9 cellular contexts compared by ENCODE assay signal in genomic region chr16:11871193-11871592, GRCh38. TPM values are rescaled to one million over a fixed set of nuclear protein-coding genes. Genes with fewer than 3 reads are reported as not detected.
DNase-seq lines count a peak whose midpoint lies in the region; ATAC-seq and TF ChIP-seq lines count a peak whose summit lies in the region.
"Had no signal": no experiment of that assay in that cellular context is flagged by ENCODE, and none has a peak within 500 bp of the region (broad histone marks: within the 10 kb centered on the region; RNA-seq: fewer than 3 reads in every experiment).

No MANE protein-coding gene starts in this region.

- no peak overlapping the region for H3K4me3 Mint-ChIP-seq in endodermal cell
- no peak overlapping the region for H3K4me3 Mint-ChIP-seq in naive thymus-derived CD8-positive, alpha-beta T cell
- H3K4me3 Mint-ChIP-seq: activated CD4-positive, alpha-beta T cell treated with anti-CD3 and anti-CD28 coated beads, Interleukin-2, amount 10 ng/mL, durations not matched to agents 24 days and 14 days had no signal

- H3K27ac ChIP-seq in endodermal cell (ENCODE audit: low read depth, low read length): no peak overlapping the region
- no peak overlapping the region for H3K27ac ChIP-seq in effector memory CD4-positive, alpha-beta T cell (ENCODE audit: insufficient read depth, low read length, poor library complexity, severe bottlenecking)

- H3K27me3 Mint-ChIP-seq in endodermal cell (ENCODE audit: insufficient read depth): peaks cover 41% of the 10 kb centered on the region
- no peaks in the 10 kb centered on the region for H3K27me3 Mint-ChIP-seq in naive thymus-derived CD8-positive, alpha-beta T cell
- H3K27me3 Mint-ChIP-seq: activated CD4-positive, alpha-beta T cell treated with anti-CD3 and anti-CD28 coated beads, Interleukin-2, amount 10 ng/mL, durations not matched to agents 24 days and 14 days had no signal

- H3K27me3 ChIP-seq in endodermal cell (ENCODE audit: control insufficient read depth, insufficient read depth, low read length, poor library complexity, severe bottlenecking): peaks cover 23% of the 10 kb centered on the region
- no peaks in the 10 kb centered on the region for H3K27me3 ChIP-seq in effector memory CD4-positive, alpha-beta T cell (replicated peaks; ENCODE audit: control insufficient read depth, insufficient read depth, low read length, poor library complexity, severe bottlenecking)

- intact Hi-C loops in posterior cingulate gyrus (cut with DNase I): no loop called here

- H3K9me3 ChIP-seq in endodermal cell (ENCODE audit: control insufficient read depth, low read length): no peaks in the 10 kb centered on the region
- no peaks in the 10 kb centered on the region for H3K9me3 ChIP-seq in effector memory CD4-positive, alpha-beta T cell (ENCODE audit: control insufficient read depth, low read length)

- H3K9ac ChIP-seq in endodermal cell (ENCODE audit: extremely low read depth, low read length, poor library complexity, severe bottlenecking): no peak overlapping the region

- peaks cover 13% of the 10 kb centered on the region for H3K4me1 Mint-ChIP-seq in endodermal cell
- H3K4me1 Mint-ChIP-seq in naive thymus-derived CD8-positive, alpha-beta T cell: peaks cover 0 to 5% (median 0%) of the 10 kb centered on the region in 4 donors

- POLR2A ChIA-PET in naive thymus-derived CD8-positive, alpha-beta T cell (lab: Charles Lee): no interaction called here

- H3K27ac Mint-ChIP-seq in endodermal cell: no peak overlapping the region
- peak overlapping the region in 6 of 10 donors; percentile 44 to 87 (median 59) for H3K27ac Mint-ChIP-seq in naive thymus-derived CD8-positive, alpha-beta T cell
- H3K27ac Mint-ChIP-seq: activated CD4-positive, alpha-beta T cell treated with anti-CD3 and anti-CD28 coated beads, Interleukin-2, amount 10 ng/mL, durations not matched to agents 24 days and 14 days had no signal

- H3K4me3 ChIP-seq in endodermal cell (ENCODE audit: low read length): no peak overlapping the region
- H3K4me3 ChIP-seq in effector memory CD4-positive, alpha-beta T cell (ENCODE audit: insufficient read depth, low read depth, low read length, poor library complexity, severe bottlenecking): no peak overlapping the region

- no peaks in the 10 kb centered on the region for H3K9me3 Mint-ChIP-seq in endodermal cell
- no peaks in the 10 kb centered on the region for H3K9me3 Mint-ChIP-seq in naive thymus-derived CD8-positive, alpha-beta T cell
- H3K9me3 Mint-ChIP-seq: activated CD4-positive, alpha-beta T cell treated with anti-CD3 and anti-CD28 coated beads, Interleukin-2, amount 10 ng/mL, durations not matched to agents 24 days and 14 days had no signal

- peaks cover 71% of the 10 kb centered on the region for H3K36me3 ChIP-seq in endodermal cell (ENCODE audit: control insufficient read depth, insufficient read depth, low read length)
- peaks cover 52% of the 10 kb centered on the region for H3K36me3 ChIP-seq in effector memory CD4-positive, alpha-beta T cell (ENCODE audit: control insufficient read depth, insufficient read depth, low read length)

- WGBS in endodermal cell (ENCODE audit: insufficient coverage in 1 of 2, insufficient read length in 1 of 2), 2 experiments: 62 to 64% methylated on average over 5 to 7 of the region's 7 CpGs

- peak; percentile 5 for DNase-seq in GM04504 (ENCODE audit: low read depth)
- DNase-seq in NCI-H2227 treated with DMSO at 0.1 percent for 48 hours (lab: John Stamatoyannopoulos, UW): peak; percentile 44
- peak; percentile 79 for DNase-seq in endodermal cell
- no peak for DNase-seq in naive thymus-derived CD8-positive, alpha-beta T cell
- DNase-seq in NCI-H774 (lab: John Stamatoyannopoulos, UW): no peak
- no peak for DNase-seq in posterior cingulate gyrus
- DNase-seq in effector memory CD4-positive, alpha-beta T cell: no peak
- DNase-seq: activated CD4-positive, alpha-beta T cell treated with anti-CD3 and anti-CD28 coated beads, Interleukin-2, amount 10 ng/mL, durations not matched to agents 24 days and 14 days; NCI-H2107 had no signal

- peaks cover under 1% of the 10 kb centered on the region for H3K4me1 ChIP-seq in endodermal cell (ENCODE audit: control insufficient read depth, insufficient read depth, low read length)
- H3K4me1 ChIP-seq in effector memory CD4-positive, alpha-beta T cell (ENCODE audit: control insufficient read depth, insufficient read depth, low read length, poor library complexity, severe bottlenecking): no peaks in the 10 kb centered on the region

- peaks cover 45% of the 10 kb centered on the region for H3K36me3 Mint-ChIP-seq in endodermal cell (ENCODE audit: low read depth)
- H3K36me3 Mint-ChIP-seq in naive thymus-derived CD8-positive, alpha-beta T cell: peaks cover 4 to 61% (median 9%) of the 10 kb centered on the region in 3 donors

- no peak for ATAC-seq in naive thymus-derived CD8-positive, alpha-beta T cell

- peak; percentile 57 for TF ChIP-seq CTCF in endodermal cell (conservative IDR thresholded peaks at IDR 0.05)

RNA-seq across cellular contexts. Expression of gene RSL1D1, which starts 19.9 kb away (rescaled TPM):
- total RNA-seq in endodermal cell: 100 to 1,000 TPM; 148 to 162 TPM
- polyA plus RNA-seq in endodermal cell (2013, experiment 1 of 2): 159 TPM
- polyA plus RNA-seq in endodermal cell (2013, experiment 2 of 2): 146 TPM
- 100 to 1,000 TPM; 238 to 252 TPM for total RNA-seq in naive thymus-derived CD8-positive, alpha-beta T cell
- 100 to 1,000 TPM; 256 to 353 (median 337) TPM for polyA plus RNA-seq in naive thymus-derived CD8-positive, alpha-beta T cell

RNA-seq across cellular contexts. Expression of gene GSPT1, which starts 44.6 kb away (rescaled TPM):
- 100 to 1,000 TPM; 110 to 115 TPM for total RNA-seq in endodermal cell
- polyA plus RNA-seq in endodermal cell (2013, experiment 1 of 2): 94.4 TPM
- 97.2 TPM for polyA plus RNA-seq in endodermal cell (2013, experiment 2 of 2)
- total RNA-seq in naive thymus-derived CD8-positive, alpha-beta T cell: 100 to 1,000 TPM in 1 of 2 experiments, 10 to 100 TPM in 1; 86.2 to 102 TPM
- polyA plus RNA-seq in naive thymus-derived CD8-positive, alpha-beta T cell: 10 to 100 TPM; 64.0 to 91.1 (median 65.9) TPM

Comparison
In these comparisons a context has a peak if more than half of its experiments do, and no peak if none do; other contexts are left out.
1. DNase-seq: peak in GM04504 (single experiment), NCI-H2227 treated with DMSO at 0.1 percent for 48 hours (single experiment) and endodermal cell (single experiment); none in naive thymus-derived CD8-positive, alpha-beta T cell (0 of 10), NCI-H774 (single experiment), posterior cingulate gyrus (0 of 10) and effector memory CD4-positive, alpha-beta T cell (0 of 3).